In the genomic region with DNA sequence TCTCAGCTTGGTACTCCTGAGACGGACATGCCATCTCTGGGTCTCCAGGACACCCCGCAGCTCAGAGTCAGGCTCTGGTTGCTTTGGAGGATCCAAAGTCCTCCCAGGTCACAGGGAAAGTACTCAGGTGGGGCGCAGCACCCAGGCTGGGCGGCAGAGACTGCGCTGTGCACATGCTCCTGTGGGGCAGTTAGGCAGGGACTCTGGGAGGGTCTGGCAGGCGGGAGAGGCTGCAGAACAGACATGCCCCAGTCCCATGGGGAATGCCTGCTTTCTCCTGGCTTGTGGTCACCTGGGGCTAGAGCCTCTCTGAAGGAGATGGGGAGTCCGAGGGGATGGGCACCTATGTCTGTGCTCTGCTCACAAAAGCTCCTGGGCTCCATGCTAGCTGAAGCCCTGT, we compare ENCODE assay signal across 16 cellular contexts. TPM values are rescaled to one million over a fixed set of nuclear protein-coding genes. Genes with fewer than 3 reads are reported as not detected.
"Had no signal": no experiment of that assay in that cellular context is flagged by ENCODE, and none has a peak within 500 bp of the region (broad histone marks: within the 10 kb centered on the region; RNA-seq: fewer than 3 reads in every experiment).

No MANE protein-coding gene starts in this region.

- H2AFZ ChIP-seq: neural progenitor cell had no signal

- ATAC-seq: body of pancreas; naive thymus-derived CD8-positive, alpha-beta T cell had no signal

- H3K4me2 ChIP-seq: neural progenitor cell had no signal

- H3K9me3 ChIP-seq: body of pancreas, heart left ventricle, transverse colon, vagina had no signal

- H3K27me3 ChIP-seq: body of pancreas, cardiac muscle cell, heart left ventricle, neural progenitor cell, transverse colon, vagina had no signal

- H3K4me1 ChIP-seq: body of pancreas, neural progenitor cell, vagina had no signal

- H3K9ac ChIP-seq: neural progenitor cell had no signal

- H3K36me3 ChIP-seq: cardiac muscle cell, neural progenitor cell had no signal

- H3K27ac ChIP-seq: body of pancreas, cardiac muscle cell, neural progenitor cell, vagina had no signal

- DNase-seq: activated B cell treated with CpG ODN at 0.5 μM for 24 hours; activated CD4-positive, alpha-beta T cell treated with anti-CD3 and anti-CD28 coated beads for 36 hours; activated CD4-positive, alpha-beta T cell treated with anti-CD3 and anti-CD28 coated beads, Interleukin-2, amount 50 U/mL, for 48 hours; activated naive CD4-positive, alpha-beta T cell treated with anti-CD3 and anti-CD28 coated beads for 36 hours; activated T-cell treated with anti-CD3 and anti-CD28 coated beads, Interleukin-2, amount 50 U/mL, for 48 hours; body of pancreas; naive thymus-derived CD8-positive, alpha-beta T cell; stimulated activated CD4-positive, alpha-beta T cell treated with anti-CD3 and anti-CD28 coated beads, Interleukin-12 subunit alpha, Interleukin-12 subunit beta, amount 100 ng/mL, for 4 hours; stimulated activated CD4-positive, alpha-beta T cell treated with anti-CD3 and anti-CD28 coated beads, Interleukin-4, amount 100 ng/mL, for 4 hours; stimulated activated naive CD8-positive, alpha-beta T cell treated with anti-CD3 and anti-CD28 coated beads, Interleukin-15, amount 100 ng/mL, for 72 hours; T-helper 9 cell; transverse colon had no signal

- H3K4me3 ChIP-seq: body of pancreas, cardiac muscle cell, neural progenitor cell, transverse colon, vagina had no signal

RNA-seq across cellular contexts. Expression of gene ITGA2, which starts 45.3 kb away (rescaled TPM):
- total RNA-seq: naive thymus-derived CD8-positive, alpha-beta T cell had no signal
